Comparison of ENCODE assay signal across 24 cellular contexts in the genomic region with DNA sequence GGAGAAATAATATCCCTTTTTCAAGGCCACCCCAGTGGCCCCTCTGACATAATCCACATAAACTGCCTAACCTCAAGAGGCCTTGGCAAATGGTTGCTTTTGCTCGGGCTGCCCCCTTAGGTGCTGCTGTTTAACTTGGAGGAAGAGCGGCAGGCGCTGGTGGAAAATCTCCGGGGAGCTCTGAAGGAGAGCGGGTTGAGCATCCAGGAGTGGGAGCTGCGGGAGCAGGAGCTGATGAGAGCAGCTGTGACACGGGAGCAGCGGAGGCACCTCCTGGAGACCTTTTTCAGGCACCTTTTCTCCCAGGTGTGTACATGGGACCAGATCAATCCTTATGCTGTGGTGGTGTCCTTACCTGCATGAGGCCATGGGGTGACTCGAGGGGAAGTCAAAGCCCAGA. TPM values are rescaled to one million over a fixed set of nuclear protein-coding genes. Genes with fewer than 3 reads are reported as not detected.
DNase-seq lines count a peak whose midpoint lies in the region; ATAC-seq and TF ChIP-seq lines count a peak whose summit lies in the region.
"Had no signal": no experiment of that assay in that cellular context is flagged by ENCODE, and none has a peak within 500 bp of the region (broad histone marks: within the 10 kb centered on the region; RNA-seq: fewer than 3 reads in every experiment).

No MANE protein-coding gene starts in this region.

- no peak overlapping the region for H3K4me3 ChIP-seq in RWPE2 (ENCODE audit: severe bottlenecking)
- no peak overlapping the region for H3K4me3 ChIP-seq in osteoblast (ENCODE audit: insufficient read depth, low read length)
- H3K4me3 ChIP-seq: A549; BLaER1 treated with 17β-estradiol and CSF1 and Interleukin-3, amounts not matched to agents 10 nM and 100 nM; GM12878; HAP-1 had no signal

- H4K20me1 ChIP-seq in osteoblast (ENCODE audit: insufficient read depth, low read length) = no peaks in the 10 kb centered on the region
- H4K20me1 ChIP-seq: BLaER1 treated with 17β-estradiol and CSF1 and Interleukin-3, amounts not matched to agents 10 nM and 100 nM had no signal

- peak; percentile 21 for DNase-seq in NCI-H2171 (lab: John Stamatoyannopoulos, UW)
- peak; percentile 54 for DNase-seq in RWPE2 (ENCODE audit: low spot score)
- DNase-seq in osteoblast (ENCODE audit: insufficient read length, low spot score, missing footprints) = peak; percentile 47
- no peak for DNase-seq in stimulated activated naive B cell treated with anti-CD40 and anti-IgM and Interleukin-4, amounts not matched to agents 10 μg/mL and 1 μg/mL and 100 μg/mL, for 72 hours
- no peak for DNase-seq in OCI-M2 (lab: John Stamatoyannopoulos, UW; ENCODE audit: unreplicated experiment)
- no peak for DNase-seq in omental fat pad (ENCODE audit: low spot score)
- DNase-seq in activated naive CD4-positive, alpha-beta T cell treated with anti-CD3 and anti-CD28 coated beads, Interleukin-2, amount 10 ng/mL, durations not matched to agents 7 days and 5 days = no peak
- DNase-seq: 8988T; ACHN; AML-193; BE2C; CD4-positive, alpha-beta T cell; CD8-positive, alpha-beta memory T cell; DMS 273 treated with DMSO at 0.1 percent for 48 hours; DMS79; EL; GDM1; GOT3; HFFc6 had no signal

- no peaks in the 10 kb centered on the region for H3K4me1 Mint-ChIP-seq in stimulated activated naive B cell treated with anti-CD40 and anti-IgM and Interleukin-4, amounts not matched to agents 10 μg/mL and 1 μg/mL and 100 μg/mL, for 72 hours
- H3K4me1 Mint-ChIP-seq in activated naive CD4-positive, alpha-beta T cell treated with anti-CD3 and anti-CD28 coated beads, Interleukin-2, amount 10 ng/mL, durations not matched to agents 7 days and 5 days = no peaks in the 10 kb centered on the region
- H3K4me1 Mint-ChIP-seq: CD14-positive monocyte; CD8-positive, alpha-beta memory T cell had no signal

- TF ChIP-seq CTCF in RWPE2 (IDR thresholded peaks at IDR 0.05; ENCODE audit: poor library complexity, severe bottlenecking) = no peak
- no peak for TF ChIP-seq CTCF in osteoblast (IDR thresholded peaks at IDR 0.05; ENCODE audit: extremely low read depth, low read depth, low read length)
- TF ChIP-seq CTCF in omental fat pad (IDR thresholded peaks at IDR 0.05) = no peak

- no peaks in the 10 kb centered on the region for H3K9me3 ChIP-seq in RWPE2 (ENCODE audit: severe bottlenecking)
- H3K9me3 ChIP-seq in osteoblast (ENCODE audit: low read depth, low read length) = no peaks in the 10 kb centered on the region
- H3K9me3 ChIP-seq: A549; BE2C; BLaER1 treated with 17β-estradiol and CSF1 and Interleukin-3, amounts not matched to agents 10 nM and 100 nM; HAP-1 had no signal

- peak overlapping the region; percentile 63 for H3K27ac Mint-ChIP-seq in stimulated activated naive B cell treated with anti-CD40 and anti-IgM and Interleukin-4, amounts not matched to agents 10 μg/mL and 1 μg/mL and 100 μg/mL, for 72 hours
- H3K27ac Mint-ChIP-seq in activated naive CD4-positive, alpha-beta T cell treated with anti-CD3 and anti-CD28 coated beads, Interleukin-2, amount 10 ng/mL, durations not matched to agents 7 days and 5 days = no peak overlapping the region
- H3K27ac Mint-ChIP-seq: CD4-positive, alpha-beta T cell; HFFc6 had no signal

- H2AFZ ChIP-seq in osteoblast (ENCODE audit: low read length) = no peak overlapping the region

- H3K9me3 Mint-ChIP-seq in stimulated activated naive B cell treated with anti-CD40 and anti-IgM and Interleukin-4, amounts not matched to agents 10 μg/mL and 1 μg/mL and 100 μg/mL, for 72 hours = no peaks in the 10 kb centered on the region
- no peaks in the 10 kb centered on the region for H3K9me3 Mint-ChIP-seq in activated naive CD4-positive, alpha-beta T cell treated with anti-CD3 and anti-CD28 coated beads, Interleukin-2, amount 10 ng/mL, durations not matched to agents 7 days and 5 days
- H3K9me3 Mint-ChIP-seq: CD14-positive monocyte; CD4-positive, alpha-beta T cell; CD8-positive, alpha-beta memory T cell; HFFc6 had no signal

- peaks cover 0 to 3% of the 10 kb centered on the region in 2 donors for H3K36me3 Mint-ChIP-seq in stimulated activated naive B cell treated with anti-CD40 and anti-IgM and Interleukin-4, amounts not matched to agents 10 μg/mL and 1 μg/mL and 100 μg/mL, for 72 hours
- H3K36me3 Mint-ChIP-seq in activated naive CD4-positive, alpha-beta T cell treated with anti-CD3 and anti-CD28 coated beads, Interleukin-2, amount 10 ng/mL, durations not matched to agents 7 days and 5 days = no peaks in the 10 kb centered on the region
- H3K36me3 Mint-ChIP-seq: CD14-positive monocyte had no signal

- H3K27ac ChIP-seq in RWPE2 (ENCODE audit: poor library complexity, severe bottlenecking) = no peak overlapping the region
- H3K27ac ChIP-seq in osteoblast (ENCODE audit: low read depth, low read length) = no peak overlapping the region
- H3K27ac ChIP-seq: A549; BLaER1 treated with 17β-estradiol and CSF1 and Interleukin-3, amounts not matched to agents 10 nM and 100 nM had no signal

- no peaks in the 10 kb centered on the region for H3K79me2 ChIP-seq in osteoblast (ENCODE audit: insufficient read depth, low read length)

- ATAC-seq in RWPE2 (ENCODE audit: low read depth) (no peak), omental fat pad (ENCODE audit: low FRiP score) (no peak)
- no peak for ATAC-seq in stimulated activated naive B cell treated with anti-CD40 and anti-IgM and Interleukin-4, amounts not matched to agents 10 μg/mL and 1 μg/mL and 100 μg/mL, for 72 hours (replicated peaks)
- ATAC-seq: A549, GM12878 had no signal

- H3K27me3 ChIP-seq in RWPE2 (ENCODE audit: insufficient read depth, poor library complexity, severe bottlenecking) = no peaks in the 10 kb centered on the region
- peaks cover 10% of the 10 kb centered on the region for H3K27me3 ChIP-seq in osteoblast (ENCODE audit: insufficient read depth, low read length)
- H3K27me3 ChIP-seq: BE2C; BLaER1 treated with 17β-estradiol and CSF1 and Interleukin-3, amounts not matched to agents 10 nM and 100 nM had no signal

- H3K4me3 Mint-ChIP-seq in stimulated activated naive B cell treated with anti-CD40 and anti-IgM and Interleukin-4, amounts not matched to agents 10 μg/mL and 1 μg/mL and 100 μg/mL, for 72 hours = no peak overlapping the region
- no peak overlapping the region for H3K4me3 Mint-ChIP-seq in activated naive CD4-positive, alpha-beta T cell treated with anti-CD3 and anti-CD28 coated beads, Interleukin-2, amount 10 ng/mL, durations not matched to agents 7 days and 5 days
- H3K4me3 Mint-ChIP-seq: CD14-positive monocyte; CD4-positive, alpha-beta T cell; CD8-positive, alpha-beta memory T cell; HFFc6 had no signal

- no peak overlapping the region for H3K4me2 ChIP-seq in osteoblast (ENCODE audit: insufficient read depth, low read length)
- H3K4me2 ChIP-seq: A549; BLaER1 treated with 17β-estradiol and CSF1 and Interleukin-3, amounts not matched to agents 10 nM and 100 nM had no signal

- H3K4me1 ChIP-seq in RWPE2 (ENCODE audit: insufficient read depth, poor library complexity, severe bottlenecking) = peaks cover 14% of the 10 kb centered on the region
- H3K4me1 ChIP-seq in osteoblast (ENCODE audit: insufficient read depth, low read length) = peaks cover 10% of the 10 kb centered on the region
- H3K4me1 ChIP-seq: A549 had no signal

- H3K36me3 ChIP-seq in RWPE2 (ENCODE audit: low read depth) = peaks cover 18% of the 10 kb centered on the region
- no peaks in the 10 kb centered on the region for H3K36me3 ChIP-seq in osteoblast (ENCODE audit: insufficient read depth, low read length)
- H3K36me3 ChIP-seq: BE2C; BLaER1 treated with 17β-estradiol and CSF1 and Interleukin-3, amounts not matched to agents 10 nM and 100 nM; HAP-1 had no signal

- peaks cover 4 to 12% of the 10 kb centered on the region in 2 donors for H3K27me3 Mint-ChIP-seq in stimulated activated naive B cell treated with anti-CD40 and anti-IgM and Interleukin-4, amounts not matched to agents 10 μg/mL and 1 μg/mL and 100 μg/mL, for 72 hours
- peaks cover 16% of the 10 kb centered on the region for H3K27me3 Mint-ChIP-seq in activated naive CD4-positive, alpha-beta T cell treated with anti-CD3 and anti-CD28 coated beads, Interleukin-2, amount 10 ng/mL, durations not matched to agents 7 days and 5 days
- H3K27me3 Mint-ChIP-seq: CD4-positive, alpha-beta T cell had no signal

- CTCF ChIA-PET in activated naive CD4-positive, alpha-beta T cell treated with anti-CD3 and anti-CD28 coated beads, Interleukin-2, amount 10 ng/mL, durations not matched to agents 7 days and 5 days (lab: Charles Lee) = interaction anchor here (0.8 to 1.0 kb wide), 2 partner anchors 18 to 116 kb away, joined by 3 to 4 read pairs; no protein-coding TSS in a partner anchor

RNA-seq across cellular contexts. Expression of a gene that starts 15.0 kb away (rescaled TPM):
- under 0.01 and 0.29 TPM in 2 replicates for total RNA-seq in osteoblast
- total RNA-seq in omental fat pad = 1 to 10 TPM; 1.4 to 6.9 (median 2.0) TPM

RNA-seq across cellular contexts. Expression of a gene that starts 15.1 kb away (rescaled TPM):
- 0.29 and 0.36 TPM in 2 replicates for total RNA-seq in osteoblast
- 1 to 10 TPM in 3 of 4 donors, under 1 TPM in 1; 0.95 to 1.9 (median 1.4) TPM for total RNA-seq in omental fat pad

RNA-seq across cellular contexts. Expression of a gene that starts 30.6 kb away (rescaled TPM):
- not detected in 2 replicates for total RNA-seq in osteoblast
- not detected for total RNA-seq in omental fat pad
- total RNA-seq: CD4-positive, alpha-beta T cell; CD8-positive, alpha-beta memory T cell; GM12878; HFFc6 had no signal

RNA-seq across cellular contexts. Expression of a gene that starts 30.8 kb away (rescaled TPM):
- total RNA-seq in osteoblast = under 0.01 TPM in 1 of 2 replicates, not detected in the other
- under 1 TPM in 3 of 4 donors, not detected in 1; 0.13 to 0.65 (median 0.47) TPM for total RNA-seq in omental fat pad
- total RNA-seq: CD8-positive, alpha-beta memory T cell; HFFc6 had no signal

RNA-seq across cellular contexts. Expression of a gene that starts 43.0 kb away (rescaled TPM):
- 3.3 and 4.1 TPM in 2 replicates for total RNA-seq in osteoblast
- 10 to 100 TPM in 1 of 4 donors, 1 to 10 TPM in 3; 1.9 to 10.5 (median 3.7) TPM for total RNA-seq in omental fat pad

Comparison
In these comparisons a context has a peak if more than half of its experiments do, and no peak if none do; other contexts are left out.
1. DNase-seq: peak in NCI-H2171 (single experiment), RWPE2 (single experiment) and osteoblast (single experiment); none in stimulated activated naive B cell treated with anti-CD40 and anti-IgM and Interleukin-4, amounts not matched to agents 10 μg/mL and 1 μg/mL and 100 μg/mL, for 72 hours (single experiment), OCI-M2 (single experiment), omental fat pad (single experiment) and activated naive CD4-positive, alpha-beta T cell treated with anti-CD3 and anti-CD28 coated beads, Interleukin-2, amount 10 ng/mL, durations not matched to agents 7 days and 5 days (single experiment).